Comparison of ENCODE assay signal across 14 cellular contexts in genomic region chr5:111859533-111860270, GRCh38.
DNase-seq lines count a peak whose midpoint lies in the region; ATAC-seq, FAIRE-seq and TF ChIP-seq lines count a peak whose summit lies in the region.
"Had no signal": no experiment of that assay in that cellular context is flagged by ENCODE, and none has a peak within 500 bp of the region (broad histone marks: within the 10 kb centered on the region; RNA-seq: fewer than 3 reads in every experiment).

No MANE protein-coding gene starts in this region.

- H3K27me3 ChIP-seq in heart right ventricle (no peaks in the 10 kb centered on the region), skeletal muscle tissue (ENCODE audit: control insufficient read depth in 3 of 3, insufficient read depth in 3 of 3, low read length in 3 of 3) (no peaks in the 10 kb centered on the region)

- peak in 7 of 8 donors; percentile 55 to 84 (median 74) for ATAC-seq in heart right ventricle
- no peak for ATAC-seq in GM21390 (IDR thresholded peaks at IDR 0.05; ENCODE audit: unreplicated experiment)
- ATAC-seq in GM18519 (IDR thresholded peaks at IDR 0.05; ENCODE audit: low FRiP score, unreplicated experiment): no peak

- peak; percentile 66 for DNase-seq in astrocyte of the cerebellum (ENCODE audit: low read depth)
- peak in 1 of 2 donors; percentile 8 for DNase-seq in heart right ventricle
- no peak for DNase-seq in GM19239 (ENCODE audit: insufficient read length, low spot score)
- no peak for DNase-seq in amniotic stem cell (lab: John Stamatoyannopoulos, UW)
- DNase-seq: activated gamma-delta T cell, cortex of kidney, glutamatergic neuron, NCI-H1048 had no signal

- H3K9me3 ChIP-seq in HEK293 (ENCODE audit: control insufficient read depth, insufficient read depth, low read depth, low read length) (no peaks in the 10 kb centered on the region), heart right ventricle (no peaks in the 10 kb centered on the region), skeletal muscle tissue (ENCODE audit: control insufficient read depth in 3 of 3, low read length in 3 of 3) (no peaks in the 10 kb centered on the region)
- H3K9me3 ChIP-seq: suprapubic skin had no signal

- peaks cover 12% of the 10 kb centered on the region for H3K4me1 ChIP-seq in HEK293 (ENCODE audit: control insufficient read depth, insufficient read depth, low read length)
- peaks cover 0 to 42% (median 23%) of the 10 kb centered on the region in 9 donors for H3K4me1 ChIP-seq in heart right ventricle
- peaks cover 7 to 14% (median 13%) of the 10 kb centered on the region in 3 donors for H3K4me1 ChIP-seq in skeletal muscle tissue (ENCODE audit: control insufficient read depth in 3 of 3, insufficient read depth in 3 of 3, low read length in 3 of 3)

- TF ChIP-seq CTCF in HEK293 (tag by site-specific recombination; IDR thresholded peaks at IDR 0.05) (no peak), astrocyte of the cerebellum (IDR thresholded peaks at IDR 0.05; ENCODE audit: low read depth, low read length, missing control alignments) (no peak), heart right ventricle (IDR thresholded peaks at IDR 0.05) (no peak)

- POLR2A ChIA-PET in HEK293 (lab: Yijun Ruan, JAX): no interaction called here

- H3K9ac ChIP-seq in skeletal muscle tissue (ENCODE audit: low read depth in 1 of 3, low read length in 3 of 3): no peak overlapping the region

- no peaks in the 10 kb centered on the region for H3K36me3 ChIP-seq in HEK293 (ENCODE audit: control insufficient read depth in 2 of 2, insufficient read depth in 1 of 2, low read length in 2 of 2)
- H3K36me3 ChIP-seq in heart right ventricle: no peaks in the 10 kb centered on the region
- H3K36me3 ChIP-seq in skeletal muscle tissue (ENCODE audit: control insufficient read depth in 3 of 3, insufficient read depth in 3 of 3, low read length in 3 of 3): no peaks in the 10 kb centered on the region
- H3K36me3 ChIP-seq: suprapubic skin had no signal

- no peak for FAIRE-seq in GM19239 (lab: Jason Lieb, UNC)
- FAIRE-seq: GM12892 had no signal

- H3K4me3 ChIP-seq in HEK293 (ENCODE audit: low read depth, low read length) (no peak overlapping the region), astrocyte of the cerebellum (ENCODE audit: low read depth, low read length) (no peak overlapping the region), heart right ventricle (no peak overlapping the region), skeletal muscle tissue (ENCODE audit: low read length in 3 of 3) (no peak overlapping the region)
- H3K4me3 ChIP-seq: suprapubic skin had no signal

- no peak overlapping the region for H3K27ac ChIP-seq in HEK293 (ENCODE audit: extremely low read depth, low read depth, low read length)
- H3K27ac ChIP-seq in heart right ventricle: peak overlapping the region in 5 of 10 donors; percentile 22 to 75 (median 23)
- H3K27ac ChIP-seq in skeletal muscle tissue (ENCODE audit: low read depth, low read length): peak overlapping the region; percentile 37
- H3K27ac ChIP-seq: suprapubic skin had no signal

- in situ Hi-C loops in astrocyte of the cerebellum (cut with HindIII; ENCODE audit: low sequenced_read_pairs): no loop called here

- WGBS in heart right ventricle, 2 donors: 46 to 53% methylated on average over 4 of the region's 4 CpGs

- CTCF ChIA-PET in HEK293 (lab: Yijun Ruan, JAX): no interaction called here

- intact Hi-C loops in heart right ventricle (cut with DNase I): loop anchor here in 3 of 10 donors (10.0 kb wide), 1 partner anchor 285 kb away; no protein-coding TSS in a partner anchor

TF ChIP-seq in HEK293, 187 proteins besides CTCF, POLR2A, EP300 and RAD21 (continues in another document):
- TF ChIP-seq ZNF521 (tag by site-specific recombination; IDR thresholded peaks at IDR 0.05) (no peak), ZNF560 (tag by site-specific recombination; IDR thresholded peaks at IDR 0.05; ENCODE audit: borderline replicate concordance) (no peak), KLF9 (tag by site-specific recombination; IDR thresholded peaks at IDR 0.05; ENCODE audit: low read depth) (no peak), ZNF501 (tag by site-specific recombination; IDR thresholded peaks at IDR 0.05) (no peak), ZBTB7A (tag by site-specific recombination; IDR thresholded peaks at IDR 0.05; ENCODE audit: low read depth) (no peak), PRDM10 (tag by site-specific recombination; IDR thresholded peaks at IDR 0.05) (peak; percentile 42), ZNF660 (tag by site-specific recombination; IDR thresholded peaks at IDR 0.05) (peak; percentile 76), ZNF214 (tag by site-specific recombination; IDR thresholded peaks at IDR 0.05; ENCODE audit: borderline replicate concordance) (no peak), ZNF335 (tag by site-specific recombination; conservative IDR thresholded peaks at IDR 0.05) (peak; percentile 86), SETDB1 (IDR thresholded peaks at IDR 0.05; ENCODE audit: insufficient read length, low read length) (no peak), ZNF184 (tag by site-specific recombination; IDR thresholded peaks at IDR 0.05) (no peak), ZNF366 (tag by site-specific recombination; conservative IDR thresholded peaks at IDR 0.05) (0 out of 2 replicates have a peak, but pooled peaks have one; percentile 15), MZF1 (tag by site-specific recombination; IDR thresholded peaks at IDR 0.05; ENCODE audit: borderline replicate concordance) (0 out of 2 replicates have a peak, but pooled peaks have one; percentile 25), ZNF211 (tag by site-specific recombination; IDR thresholded peaks at IDR 0.05; ENCODE audit: low read depth) (no peak), ZFP69B (tag by site-specific recombination; IDR thresholded peaks at IDR 0.05) (no peak)
- TF ChIP-seq, protein P1, sequence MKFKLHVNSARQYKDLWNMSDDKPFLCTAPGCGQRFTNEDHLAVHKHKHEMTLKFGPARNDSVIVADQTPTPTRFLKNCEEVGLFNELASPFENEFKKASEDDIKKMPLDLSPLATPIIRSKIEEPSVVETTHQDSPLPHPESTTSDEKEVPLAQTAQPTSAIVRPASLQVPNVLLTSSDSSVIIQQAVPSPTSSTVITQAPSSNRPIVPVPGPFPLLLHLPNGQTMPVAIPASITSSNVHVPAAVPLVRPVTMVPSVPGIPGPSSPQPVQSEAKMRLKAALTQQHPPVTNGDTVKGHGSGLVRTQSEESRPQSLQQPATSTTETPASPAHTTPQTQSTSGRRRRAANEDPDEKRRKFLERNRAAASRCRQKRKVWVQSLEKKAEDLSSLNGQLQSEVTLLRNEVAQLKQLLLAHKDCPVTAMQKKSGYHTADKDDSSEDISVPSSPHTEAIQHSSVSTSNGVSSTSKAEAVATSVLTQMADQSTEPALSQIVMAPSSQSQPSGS (tag by site-specific recombination; IDR thresholded peaks at IDR 0.05; ENCODE audit: low read depth): peak; percentile 71
- TF ChIP-seq, protein P2, sequence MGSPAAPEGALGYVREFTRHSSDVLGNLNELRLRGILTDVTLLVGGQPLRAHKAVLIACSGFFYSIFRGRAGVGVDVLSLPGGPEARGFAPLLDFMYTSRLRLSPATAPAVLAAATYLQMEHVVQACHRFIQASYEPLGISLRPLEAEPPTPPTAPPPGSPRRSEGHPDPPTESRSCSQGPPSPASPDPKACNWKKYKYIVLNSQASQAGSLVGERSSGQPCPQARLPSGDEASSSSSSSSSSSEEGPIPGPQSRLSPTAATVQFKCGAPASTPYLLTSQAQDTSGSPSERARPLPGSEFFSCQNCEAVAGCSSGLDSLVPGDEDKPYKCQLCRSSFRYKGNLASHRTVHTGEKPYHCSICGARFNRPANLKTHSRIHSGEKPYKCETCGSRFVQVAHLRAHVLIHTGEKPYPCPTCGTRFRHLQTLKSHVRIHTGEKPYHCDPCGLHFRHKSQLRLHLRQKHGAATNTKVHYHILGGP (tag by site-specific recombination; IDR thresholded peaks at IDR 0.05): peak; percentile 99

Comparison
In these comparisons a context has a peak if more than half of its experiments do, and no peak if none do; other contexts are left out.
1. ATAC-seq: peak in heart right ventricle (7 of 8); none in GM21390 (single experiment) and GM18519 (single experiment).